1 cellular context compared by ENCODE assay signal in the genomic region with DNA sequence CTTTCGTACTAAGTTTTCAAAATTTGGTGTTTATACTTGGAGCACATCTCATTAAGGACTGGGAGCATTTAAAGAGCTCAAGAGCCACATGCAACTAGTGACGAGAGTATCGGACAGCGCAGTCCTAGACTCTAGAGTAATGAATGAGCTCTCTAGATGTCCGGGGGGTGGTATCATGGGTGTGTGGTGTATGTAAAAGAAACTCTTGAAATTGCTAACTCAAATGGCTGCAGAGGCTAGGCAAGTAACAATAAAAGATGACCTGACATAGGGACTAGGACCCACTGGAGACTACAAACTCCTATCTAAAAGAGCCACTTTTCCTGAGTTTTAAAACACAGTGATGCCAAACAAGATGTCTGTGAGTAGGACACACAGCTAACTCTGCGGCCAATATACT.
TF ChIP-seq lines count a peak whose summit lies in the region.

No MANE protein-coding gene starts in this region.

TF ChIP-seq in WTC11, 78 proteins besides CTCF, POLR2A, EP300 and RAD21 (continued from another document):
- TF ChIP-seq, protein P1, sequence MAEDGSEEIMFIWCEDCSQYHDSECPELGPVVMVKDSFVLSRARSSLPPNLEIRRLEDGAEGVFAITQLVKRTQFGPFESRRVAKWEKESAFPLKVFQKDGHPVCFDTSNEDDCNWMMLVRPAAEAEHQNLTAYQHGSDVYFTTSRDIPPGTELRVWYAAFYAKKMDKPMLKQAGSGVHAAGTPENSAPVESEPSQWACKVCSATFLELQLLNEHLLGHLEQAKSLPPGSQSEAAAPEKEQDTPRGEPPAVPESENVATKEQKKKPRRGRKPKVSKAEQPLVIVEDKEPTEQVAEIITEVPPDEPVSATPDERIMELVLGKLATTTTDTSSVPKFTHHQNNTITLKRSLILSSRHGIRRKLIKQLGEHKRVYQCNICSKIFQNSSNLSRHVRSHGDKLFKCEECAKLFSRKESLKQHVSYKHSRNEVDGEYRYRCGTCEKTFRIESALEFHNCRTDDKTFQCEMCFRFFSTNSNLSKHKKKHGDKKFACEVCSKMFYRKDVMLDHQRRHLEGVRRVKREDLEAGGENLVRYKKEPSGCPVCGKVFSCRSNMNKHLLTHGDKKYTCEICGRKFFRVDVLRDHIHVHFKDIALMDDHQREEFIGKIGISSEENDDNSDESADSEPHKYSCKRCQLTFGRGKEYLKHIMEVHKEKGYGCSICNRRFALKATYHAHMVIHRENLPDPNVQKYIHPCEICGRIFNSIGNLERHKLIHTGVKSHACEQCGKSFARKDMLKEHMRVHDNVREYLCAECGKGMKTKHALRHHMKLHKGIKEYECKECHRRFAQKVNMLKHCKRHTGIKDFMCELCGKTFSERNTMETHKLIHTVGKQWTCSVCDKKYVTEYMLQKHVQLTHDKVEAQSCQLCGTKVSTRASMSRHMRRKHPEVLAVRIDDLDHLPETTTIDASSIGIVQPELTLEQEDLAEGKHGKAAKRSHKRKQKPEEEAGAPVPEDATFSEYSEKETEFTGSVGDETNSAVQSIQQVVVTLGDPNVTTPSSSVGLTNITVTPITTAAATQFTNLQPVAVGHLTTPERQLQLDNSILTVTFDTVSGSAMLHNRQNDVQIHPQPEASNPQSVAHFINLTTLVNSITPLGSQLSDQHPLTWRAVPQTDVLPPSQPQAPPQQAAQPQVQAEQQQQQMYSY (CRISPR knock-in tag; IDR thresholded peaks at IDR 0.05), result no peak
- TF ChIP-seq ZNF671 (CRISPR knock-in tag; IDR thresholded peaks at IDR 0.05) (no peak), ZNF121 (CRISPR knock-in tag; IDR thresholded peaks at IDR 0.05) (no peak)
- TF ChIP-seq, protein P2, sequence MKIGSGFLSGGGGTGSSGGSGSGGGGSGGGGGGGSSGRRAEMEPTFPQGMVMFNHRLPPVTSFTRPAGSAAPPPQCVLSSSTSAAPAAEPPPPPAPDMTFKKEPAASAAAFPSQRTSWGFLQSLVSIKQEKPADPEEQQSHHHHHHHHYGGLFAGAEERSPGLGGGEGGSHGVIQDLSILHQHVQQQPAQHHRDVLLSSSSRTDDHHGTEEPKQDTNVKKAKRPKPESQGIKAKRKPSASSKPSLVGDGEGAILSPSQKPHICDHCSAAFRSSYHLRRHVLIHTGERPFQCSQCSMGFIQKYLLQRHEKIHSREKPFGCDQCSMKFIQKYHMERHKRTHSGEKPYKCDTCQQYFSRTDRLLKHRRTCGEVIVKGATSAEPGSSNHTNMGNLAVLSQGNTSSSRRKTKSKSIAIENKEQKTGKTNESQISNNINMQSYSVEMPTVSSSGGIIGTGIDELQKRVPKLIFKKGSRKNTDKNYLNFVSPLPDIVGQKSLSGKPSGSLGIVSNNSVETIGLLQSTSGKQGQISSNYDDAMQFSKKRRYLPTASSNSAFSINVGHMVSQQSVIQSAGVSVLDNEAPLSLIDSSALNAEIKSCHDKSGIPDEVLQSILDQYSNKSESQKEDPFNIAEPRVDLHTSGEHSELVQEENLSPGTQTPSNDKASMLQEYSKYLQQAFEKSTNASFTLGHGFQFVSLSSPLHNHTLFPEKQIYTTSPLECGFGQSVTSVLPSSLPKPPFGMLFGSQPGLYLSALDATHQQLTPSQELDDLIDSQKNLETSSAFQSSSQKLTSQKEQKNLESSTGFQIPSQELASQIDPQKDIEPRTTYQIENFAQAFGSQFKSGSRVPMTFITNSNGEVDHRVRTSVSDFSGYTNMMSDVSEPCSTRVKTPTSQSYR (CRISPR knock-in tag; IDR thresholded peaks at IDR 0.05), result no peak
- TF ChIP-seq, protein P3, sequence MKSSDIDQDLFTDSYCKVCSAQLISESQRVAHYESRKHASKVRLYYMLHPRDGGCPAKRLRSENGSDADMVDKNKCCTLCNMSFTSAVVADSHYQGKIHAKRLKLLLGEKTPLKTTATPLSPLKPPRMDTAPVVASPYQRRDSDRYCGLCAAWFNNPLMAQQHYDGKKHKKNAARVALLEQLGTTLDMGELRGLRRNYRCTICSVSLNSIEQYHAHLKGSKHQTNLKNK (CRISPR knock-in tag; IDR thresholded peaks at IDR 0.05), result no peak
- TF ChIP-seq, protein P4, sequence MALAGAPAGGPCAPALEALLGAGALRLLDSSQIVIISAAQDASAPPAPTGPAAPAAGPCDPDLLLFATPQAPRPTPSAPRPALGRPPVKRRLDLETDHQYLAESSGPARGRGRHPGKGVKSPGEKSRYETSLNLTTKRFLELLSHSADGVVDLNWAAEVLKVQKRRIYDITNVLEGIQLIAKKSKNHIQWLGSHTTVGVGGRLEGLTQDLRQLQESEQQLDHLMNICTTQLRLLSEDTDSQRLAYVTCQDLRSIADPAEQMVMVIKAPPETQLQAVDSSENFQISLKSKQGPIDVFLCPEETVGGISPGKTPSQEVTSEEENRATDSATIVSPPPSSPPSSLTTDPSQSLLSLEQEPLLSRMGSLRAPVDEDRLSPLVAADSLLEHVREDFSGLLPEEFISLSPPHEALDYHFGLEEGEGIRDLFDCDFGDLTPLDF (CRISPR knock-in tag; IDR thresholded peaks at IDR 0.05), result no peak
- TF ChIP-seq, protein P5, sequence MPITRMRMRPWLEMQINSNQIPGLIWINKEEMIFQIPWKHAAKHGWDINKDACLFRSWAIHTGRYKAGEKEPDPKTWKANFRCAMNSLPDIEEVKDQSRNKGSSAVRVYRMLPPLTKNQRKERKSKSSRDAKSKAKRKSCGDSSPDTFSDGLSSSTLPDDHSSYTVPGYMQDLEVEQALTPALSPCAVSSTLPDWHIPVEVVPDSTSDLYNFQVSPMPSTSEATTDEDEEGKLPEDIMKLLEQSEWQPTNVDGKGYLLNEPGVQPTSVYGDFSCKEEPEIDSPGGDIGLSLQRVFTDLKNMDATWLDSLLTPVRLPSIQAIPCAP (CRISPR knock-in tag; IDR thresholded peaks at IDR 0.05), result no peak
- TF ChIP-seq, protein P6, sequence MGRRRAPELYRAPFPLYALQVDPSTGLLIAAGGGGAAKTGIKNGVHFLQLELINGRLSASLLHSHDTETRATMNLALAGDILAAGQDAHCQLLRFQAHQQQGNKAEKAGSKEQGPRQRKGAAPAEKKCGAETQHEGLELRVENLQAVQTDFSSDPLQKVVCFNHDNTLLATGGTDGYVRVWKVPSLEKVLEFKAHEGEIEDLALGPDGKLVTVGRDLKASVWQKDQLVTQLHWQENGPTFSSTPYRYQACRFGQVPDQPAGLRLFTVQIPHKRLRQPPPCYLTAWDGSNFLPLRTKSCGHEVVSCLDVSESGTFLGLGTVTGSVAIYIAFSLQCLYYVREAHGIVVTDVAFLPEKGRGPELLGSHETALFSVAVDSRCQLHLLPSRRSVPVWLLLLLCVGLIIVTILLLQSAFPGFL (CRISPR knock-in tag; IDR thresholded peaks at IDR 0.05; ENCODE audit: borderline replicate concordance), result no peak
